Comparison of ENCODE assay signal across 8 cellular contexts in the genomic region with DNA sequence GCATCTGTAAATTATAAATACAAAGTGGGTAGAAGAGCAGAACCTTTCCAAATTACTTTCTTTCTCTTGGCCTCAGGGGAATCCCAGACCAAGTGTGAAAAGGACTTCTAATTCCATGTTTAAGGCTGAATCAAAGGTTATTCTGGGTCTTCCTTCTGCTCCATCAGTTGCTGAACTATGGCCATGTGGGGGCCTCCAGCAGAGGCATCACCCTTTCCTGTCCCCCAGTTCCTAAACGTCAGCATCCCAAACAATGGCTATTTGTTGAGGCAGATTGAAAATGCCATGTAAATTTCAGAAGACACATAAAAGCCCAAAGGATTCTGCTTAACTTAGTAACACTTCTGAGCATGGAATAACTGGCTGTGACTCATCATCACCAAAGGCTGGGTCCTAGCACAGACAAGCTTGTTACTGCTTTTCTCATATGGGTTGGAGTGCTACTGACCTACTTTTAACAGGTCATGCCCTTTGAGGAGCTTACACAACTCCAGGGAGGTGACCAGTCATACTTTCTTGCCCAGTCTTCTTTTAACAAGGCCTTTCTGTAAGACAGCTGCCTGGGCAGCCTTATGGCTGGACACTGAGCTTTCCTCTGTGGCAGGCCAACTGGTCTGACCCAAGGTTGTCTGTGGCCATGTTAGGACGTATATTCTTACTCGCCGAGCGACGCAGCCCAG.
A peak's percentile ranks its signal among the peaks of the same experiment; 100 is the strongest.
DNase-seq lines count a peak whose midpoint lies in the region; ATAC-seq lines count a peak whose summit lies in the region.

No MANE protein-coding gene starts in this region.

- H3K27ac Mint-ChIP-seq in effector memory CD8-positive, alpha-beta T cell = peak overlapping the region in 1 of 2 donors; percentile 53

- H3K27me3 ChIP-seq in stomach smooth muscle (ENCODE audit: control insufficient read depth in 1 of 2, insufficient read depth in 2 of 2, low read length in 2 of 2) = no peaks in the 10 kb centered on the region

- peaks cover 11% of the 10 kb centered on the region for H3K4me1 ChIP-seq in stomach smooth muscle (ENCODE audit: control insufficient read depth, insufficient read depth, low read length)

- H3K4me3 Mint-ChIP-seq in effector memory CD8-positive, alpha-beta T cell = no peak overlapping the region

- peaks cover 24% of the 10 kb centered on the region for H3K36me3 Mint-ChIP-seq in effector memory CD8-positive, alpha-beta T cell (ENCODE audit: insufficient read depth)

- peak overlapping the region; percentile 37 for H3K27ac ChIP-seq in stomach smooth muscle (ENCODE audit: low read length)

- peaks cover 22 to 24% of the 10 kb centered on the region in 2 donors for H3K36me3 ChIP-seq in stomach smooth muscle (ENCODE audit: control insufficient read depth in 2 of 2, insufficient read depth in 2 of 2, low read length in 2 of 2)

- H3K27me3 Mint-ChIP-seq in effector memory CD8-positive, alpha-beta T cell = no peaks in the 10 kb centered on the region

- no peak for ATAC-seq in GM21390 (IDR thresholded peaks at IDR 0.05; ENCODE audit: unreplicated experiment)
- no peak for ATAC-seq in effector memory CD8-positive, alpha-beta T cell (replicated peaks)

- H3K9me3 Mint-ChIP-seq in effector memory CD8-positive, alpha-beta T cell = no peaks in the 10 kb centered on the region

- no peak overlapping the region for H3K4me3 ChIP-seq in stomach smooth muscle (ENCODE audit: low read length in 2 of 2)

- DNase-seq in HS-27A (ENCODE audit: low read depth) (peak; percentile 39), astrocyte of the hippocampus (ENCODE audit: low read depth, low spot score) (peak; percentile 73), hepatic stellate cell (ENCODE audit: low spot score) (peak; percentile 70), NCI-H510A treated with DMSO at 0.1 percent for 48 hours (lab: John Stamatoyannopoulos, UW) (no peak)
- DNase-seq in effector memory CD8-positive, alpha-beta T cell = no peak
- no peak for DNase-seq in activated CD8-positive, alpha-beta memory T cell treated with anti-CD3 and anti-CD28 coated beads, Interleukin-2, amount 50 U/mL, for 48 hours

- H3K9ac ChIP-seq in stomach smooth muscle (ENCODE audit: low read length in 2 of 2) = no peak overlapping the region

- no peaks in the 10 kb centered on the region for H3K9me3 ChIP-seq in stomach smooth muscle (ENCODE audit: control insufficient read depth in 2 of 2, low read length in 2 of 2)

- H3K4me1 Mint-ChIP-seq in effector memory CD8-positive, alpha-beta T cell (ENCODE audit: low read depth in 2 of 2) = no peaks in the 10 kb centered on the region

Comparison
In these comparisons a context has a peak if more than half of its experiments do, and no peak if none do; other contexts are left out.
1. DNase-seq: peak in HS-27A (single experiment), astrocyte of the hippocampus (single experiment) and hepatic stellate cell (single experiment); none in effector memory CD8-positive, alpha-beta T cell (0 of 3), NCI-H510A treated with DMSO at 0.1 percent for 48 hours (single experiment) and activated CD8-positive, alpha-beta memory T cell treated with anti-CD3 and anti-CD28 coated beads, Interleukin-2, amount 50 U/mL, for 48 hours (single experiment).